1 cellular context compared by ENCODE assay signal in genomic region chr16:51164574-51164973, GRCh38.
TF ChIP-seq lines count a peak whose summit lies in the region.

No MANE protein-coding gene starts in this region.

TF ChIP-seq in HEK293, 187 proteins besides CTCF, POLR2A, EP300 and RAD21 (continued from another document):
- no peak for TF ChIP-seq ZNF518A (tag by site-specific recombination; conservative IDR thresholded peaks at IDR 0.05; ENCODE audit: low read depth)
- TF ChIP-seq ZNF664 (tag by site-specific recombination; IDR thresholded peaks at IDR 0.05): 0 out of 2 replicates have a peak, but pooled peaks have one; percentile 14
- TF ChIP-seq ZNF302 (tag by site-specific recombination; IDR thresholded peaks at IDR 0.05; ENCODE audit: low read depth): no peak
- TF ChIP-seq ZBTB20 (tag by site-specific recombination; IDR thresholded peaks at IDR 0.05): peak; percentile 75; the same call in 1 of the 2 replicates
- TF ChIP-seq ZNF768 (tag by site-specific recombination; IDR thresholded peaks at IDR 0.05): no peak
- TF ChIP-seq ZNF513 (tag by site-specific recombination; IDR thresholded peaks at IDR 0.05): peak; percentile 3; the same call in 1 of the 2 replicates
